In the genomic region with DNA sequence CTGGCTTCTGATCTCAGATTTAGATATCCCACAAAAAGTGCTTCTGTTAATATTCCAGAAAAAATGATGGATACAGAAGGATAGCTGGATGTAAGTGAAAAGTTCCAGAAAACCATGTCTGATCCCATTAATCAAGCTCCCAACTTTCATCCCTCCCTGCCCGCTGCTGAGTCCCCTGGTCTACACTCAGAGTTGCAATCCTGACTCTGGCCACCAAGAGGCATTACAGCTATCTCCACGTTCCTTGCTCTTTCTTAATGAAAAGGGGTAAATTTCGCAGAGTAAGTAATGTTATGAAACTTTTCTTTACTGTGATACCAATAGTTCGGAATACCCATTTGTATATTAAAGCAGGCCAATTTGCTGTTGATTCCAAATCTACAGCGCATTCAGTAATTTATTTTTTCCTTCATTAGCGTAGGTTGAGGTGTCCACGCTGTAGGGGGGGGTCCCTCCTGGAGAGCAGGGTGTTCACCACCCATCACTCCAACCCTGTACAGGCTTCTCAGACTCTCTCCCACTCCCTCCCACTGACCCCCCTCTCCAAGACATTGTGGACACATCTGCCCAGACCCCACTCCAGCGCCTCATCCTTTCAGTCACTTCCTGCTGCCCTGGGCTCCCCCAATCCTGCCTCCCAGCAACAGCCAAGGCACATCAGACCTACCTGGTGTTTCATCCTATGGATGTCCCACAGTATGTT, we compare ENCODE assay signal across 9 cellular contexts. TPM values are rescaled to one million over a fixed set of nuclear protein-coding genes. Genes with fewer than 3 reads are reported as not detected.
A peak's percentile ranks its signal among the peaks of the same experiment; 100 is the strongest.
DNase-seq lines count a peak whose midpoint lies in the region; ATAC-seq and TF ChIP-seq lines count a peak whose summit lies in the region.
"Had no signal": no experiment of that assay in that cellular context is flagged by ENCODE, and none has a peak within 500 bp of the region (broad histone marks: within the 10 kb centered on the region; RNA-seq: fewer than 3 reads in every experiment).

No MANE protein-coding gene starts in this region.

- peak overlapping the region; percentile 46 for H3K4me3 Mint-ChIP-seq in glutamatergic neuron (ENCODE audit: unreplicated experiment)

- ATAC-seq in GM18502 (IDR thresholded peaks at IDR 0.05; ENCODE audit: poor library complexity, unreplicated experiment), result peak; percentile 81
- peak; percentile 78 for ATAC-seq in HG02870 (IDR thresholded peaks at IDR 0.05; ENCODE audit: unreplicated experiment)
- peak in 1 of 4 donors; percentile 48 for ATAC-seq in psoas muscle

- H3K4me1 Mint-ChIP-seq in glutamatergic neuron (ENCODE audit: low read depth, unreplicated experiment), result no peaks in the 10 kb centered on the region

- 33 to 46% (median 43%) methylated on average over 8 of the region's 8 CpGs for WGBS in psoas muscle, 3 donors

- no peaks in the 10 kb centered on the region for H3K79me2 ChIP-seq in PC-9 (ENCODE audit: low read depth)

- H3K36me3 Mint-ChIP-seq in glutamatergic neuron (ENCODE audit: unreplicated experiment), result no peaks in the 10 kb centered on the region

- CTCF ChIA-PET in PC-9 (lab: Charles Lee), result interaction anchor here (0.7 kb wide), 2 partner anchors 310 to 509 kb away, joined by 3 to 4 read pairs; no protein-coding TSS in a partner anchor

- H3F3A ChIP-seq in PC-9 (ENCODE audit: insufficient read depth, low read depth), result no peaks in the 10 kb centered on the region

- no peaks in the 10 kb centered on the region for H3K9me3 Mint-ChIP-seq in glutamatergic neuron (ENCODE audit: unreplicated experiment)

- intact Hi-C loops in psoas muscle (cut with DNase I), result loop anchor here in 1 of 2 donors (5.0 to 10.0 kb wide), 2 partner anchors 122 to 249 kb away; a partner anchor contains a TSS
- intact Hi-C loops in PC-9 (cut with micrococcal nuclease; ENCODE audit: unreplicated experiment), result loop anchor here (1.0 kb wide), 2 partner anchors 121 to 253 kb away; no protein-coding TSS in a partner anchor

- DNase-seq in AML-193 (lab: John Stamatoyannopoulos, UW), result peak; percentile 10 to 23
- DNase-seq in NCI-H2196 treated with DMSO at 0.1 percent for 48 hours (lab: John Stamatoyannopoulos, UW; ENCODE audit: unreplicated experiment), result peak; percentile 6
- peak; percentile 16 for DNase-seq in activated naive CD4-positive, alpha-beta T cell treated with anti-CD3 and anti-CD28 coated beads, Interleukin-2, amount 50 U/mL, for 16 hours
- DNase-seq in glutamatergic neuron, result peak; percentile 37
- no peak for DNase-seq in psoas muscle
- no peak for DNase-seq in PC-9

- H3K4me1 ChIP-seq in psoas muscle (no peaks in the 10 kb centered on the region), PC-9 (replicated peaks; ENCODE audit: insufficient read depth) (no peaks in the 10 kb centered on the region)

- no peak overlapping the region for H3K4me2 ChIP-seq in PC-9

- H3K27ac ChIP-seq in psoas muscle, result no peak overlapping the region
- H3K27ac ChIP-seq in PC-9, result no peak overlapping the region

- no peaks in the 10 kb centered on the region for H4K20me1 ChIP-seq in PC-9 (ENCODE audit: insufficient read depth)

- H3K27ac Mint-ChIP-seq in glutamatergic neuron (ENCODE audit: unreplicated experiment), result peak overlapping the region; percentile 72

- POLR2A ChIA-PET in PC-9 (lab: Charles Lee; ENCODE audit: unreplicated experiment), result no interaction called here

- H3K9me3 ChIP-seq in psoas muscle (no peaks in the 10 kb centered on the region), PC-9 (ENCODE audit: insufficient read depth, low read depth) (no peaks in the 10 kb centered on the region)

- no peak overlapping the region for H2AFZ ChIP-seq in PC-9

- H3K36me3 ChIP-seq in psoas muscle (ENCODE audit: insufficient read depth in 1 of 2, low read depth in 1 of 2) (no peaks in the 10 kb centered on the region), PC-9 (ENCODE audit: low read depth) (no peaks in the 10 kb centered on the region)

- no TSS peak for BruUV-seq in PC-9 (replicated peaks; lab: Mats Ljungman, UMichigan)

- TF ChIP-seq CTCF in glutamatergic neuron (IDR thresholded peaks at IDR 0.05; ENCODE audit: partially characterized antibody, unreplicated experiment) (no peak), psoas muscle (IDR thresholded peaks at IDR 0.05) (peak; percentile 23), PC-9 (conservative IDR thresholded peaks at IDR 0.05) (no peak)

- H3K27me3 Mint-ChIP-seq in glutamatergic neuron (ENCODE audit: unreplicated experiment), result no peaks in the 10 kb centered on the region

- peaks cover 0 to 26% (median 0%) of the 10 kb centered on the region in 3 donors for H3K27me3 ChIP-seq in psoas muscle (ENCODE audit: insufficient read depth in 3 of 3, low read length in 2 of 3)
- H3K27me3 ChIP-seq in PC-9 (ENCODE audit: insufficient read depth, low read depth), result no peaks in the 10 kb centered on the region

- H3K4me3 ChIP-seq in psoas muscle (peak overlapping the region; percentile 42), PC-9 (no peak overlapping the region)

- H3K9me2 ChIP-seq in PC-9 (ENCODE audit: insufficient read depth), result no peaks in the 10 kb centered on the region

RNA-seq across cellular contexts. Expression of a gene that starts 55.1 kb away (rescaled TPM):
- total RNA-seq in glutamatergic neuron (ENCODE audit: unreplicated experiment), result 0.47 TPM
- under 1 TPM in 1 of 4 donors, not detected in 3; 0.14 TPM for total RNA-seq in psoas muscle
- under 1 TPM in 1 of 3 donors, not detected in 2; 0.06 TPM for polyA plus RNA-seq in psoas muscle
- 0.90 and 1.0 TPM in 2 replicates for total RNA-seq in PC-9 (2021)
- total RNA-seq: pulmonary artery endothelial cell had no signal

Comparison
In these comparisons a context has a peak if more than half of its experiments do, and no peak if none do; other contexts are left out.
1. DNase-seq: peak in AML-193 (2 of 2), NCI-H2196 treated with DMSO at 0.1 percent for 48 hours (single experiment), activated naive CD4-positive, alpha-beta T cell treated with anti-CD3 and anti-CD28 coated beads, Interleukin-2, amount 50 U/mL, for 16 hours (single experiment) and glutamatergic neuron (single experiment); none in psoas muscle (0 of 2) and PC-9 (0 of 2).